ENCODE assay signal across 1 cellular context in genomic region chr14:51396222-51396815, GRCh38.
TF ChIP-seq lines count a peak whose summit lies in the region.

No MANE protein-coding gene starts in this region.

TF ChIP-seq in GM23338, 12 proteins besides CTCF, POLR2A, EP300 and RAD21 (continued from another document):
- TF ChIP-seq ETS1 (IDR thresholded peaks at IDR 0.05): no peak
- no peak for TF ChIP-seq STAT1 (IDR thresholded peaks at IDR 0.05; ENCODE audit: unreplicated experiment)
- no peak for TF ChIP-seq CREB1 (CRISPR knock-in tag; IDR thresholded peaks at IDR 0.05; ENCODE audit: low read depth)
- no peak for TF ChIP-seq POLR2AphosphoS5 (IDR thresholded peaks at IDR 0.05; ENCODE audit: low read depth)
- no peak for TF ChIP-seq ZNF331 (CRISPR knock-in tag; IDR thresholded peaks at IDR 0.05; ENCODE audit: low read depth)
- no peak for TF ChIP-seq ZNF114 (CRISPR knock-in tag; IDR thresholded peaks at IDR 0.05)
